Comparison of ENCODE assay signal across 1 cellular context in the genomic region with DNA sequence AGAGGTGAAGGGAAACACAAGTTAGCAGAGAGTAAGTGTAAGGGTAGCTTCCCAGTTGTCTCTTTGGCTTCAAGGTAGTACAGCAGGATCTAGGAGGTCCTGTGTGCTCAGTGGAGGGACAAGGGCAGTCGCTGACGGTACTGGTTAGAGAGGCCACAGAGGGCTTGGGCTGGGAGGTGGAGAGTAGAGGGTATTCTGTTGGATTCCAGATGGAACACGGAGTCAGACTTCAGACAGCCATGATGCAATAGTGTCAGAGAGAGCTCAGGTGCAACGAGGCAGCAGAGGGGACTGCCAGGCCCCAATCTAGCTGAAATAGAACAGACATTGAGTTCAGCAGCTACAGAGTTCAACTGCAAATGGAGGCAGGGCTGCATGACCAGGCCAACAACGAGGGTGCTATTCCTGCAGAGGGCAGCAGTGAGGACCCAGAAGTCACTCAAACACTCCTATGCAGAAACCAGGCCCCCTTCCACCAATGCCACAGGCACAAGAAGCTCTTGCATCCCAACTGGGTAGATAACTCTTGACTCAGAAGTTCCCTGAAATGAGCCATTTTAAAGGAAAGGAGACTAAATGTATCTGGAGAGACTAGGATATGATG.
TF ChIP-seq lines count a peak whose summit lies in the region.

No MANE protein-coding gene starts in this region.

TF ChIP-seq in HCT116, 20 proteins besides CTCF, POLR2A, EP300 and RAD21 (continued from another document):
- TF ChIP-seq, protein P1, sequence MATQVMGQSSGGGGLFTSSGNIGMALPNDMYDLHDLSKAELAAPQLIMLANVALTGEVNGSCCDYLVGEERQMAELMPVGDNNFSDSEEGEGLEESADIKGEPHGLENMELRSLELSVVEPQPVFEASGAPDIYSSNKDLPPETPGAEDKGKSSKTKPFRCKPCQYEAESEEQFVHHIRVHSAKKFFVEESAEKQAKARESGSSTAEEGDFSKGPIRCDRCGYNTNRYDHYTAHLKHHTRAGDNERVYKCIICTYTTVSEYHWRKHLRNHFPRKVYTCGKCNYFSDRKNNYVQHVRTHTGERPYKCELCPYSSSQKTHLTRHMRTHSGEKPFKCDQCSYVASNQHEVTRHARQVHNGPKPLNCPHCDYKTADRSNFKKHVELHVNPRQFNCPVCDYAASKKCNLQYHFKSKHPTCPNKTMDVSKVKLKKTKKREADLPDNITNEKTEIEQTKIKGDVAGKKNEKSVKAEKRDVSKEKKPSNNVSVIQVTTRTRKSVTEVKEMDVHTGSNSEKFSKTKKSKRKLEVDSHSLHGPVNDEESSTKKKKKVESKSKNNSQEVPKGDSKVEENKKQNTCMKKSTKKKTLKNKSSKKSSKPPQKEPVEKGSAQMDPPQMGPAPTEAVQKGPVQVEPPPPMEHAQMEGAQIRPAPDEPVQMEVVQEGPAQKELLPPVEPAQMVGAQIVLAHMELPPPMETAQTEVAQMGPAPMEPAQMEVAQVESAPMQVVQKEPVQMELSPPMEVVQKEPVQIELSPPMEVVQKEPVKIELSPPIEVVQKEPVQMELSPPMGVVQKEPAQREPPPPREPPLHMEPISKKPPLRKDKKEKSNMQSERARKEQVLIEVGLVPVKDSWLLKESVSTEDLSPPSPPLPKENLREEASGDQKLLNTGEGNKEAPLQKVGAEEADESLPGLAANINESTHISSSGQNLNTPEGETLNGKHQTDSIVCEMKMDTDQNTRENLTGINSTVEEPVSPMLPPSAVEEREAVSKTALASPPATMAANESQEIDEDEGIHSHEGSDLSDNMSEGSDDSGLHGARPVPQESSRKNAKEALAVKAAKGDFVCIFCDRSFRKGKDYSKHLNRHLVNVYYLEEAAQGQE (IDR thresholded peaks at IDR 0.05; ENCODE audit: low read depth) = no peak
- TF ChIP-seq SP1 (IDR thresholded peaks at IDR 0.05; ENCODE audit: low read depth) = no peak
- TF ChIP-seq ELF1 (IDR thresholded peaks at IDR 0.05; ENCODE audit: borderline replicate concordance, low read depth) = no peak
- TF ChIP-seq, protein P2, sequence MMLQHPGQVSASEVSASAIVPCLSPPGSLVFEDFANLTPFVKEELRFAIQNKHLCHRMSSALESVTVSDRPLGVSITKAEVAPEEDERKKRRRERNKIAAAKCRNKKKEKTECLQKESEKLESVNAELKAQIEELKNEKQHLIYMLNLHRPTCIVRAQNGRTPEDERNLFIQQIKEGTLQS (IDR thresholded peaks at IDR 0.05) = no peak
